In genomic region chr7:55113760-55114541, GRCh38 we compare ENCODE assay signal across 15 cellular contexts.
"Had no signal": no experiment of that assay in that cellular context is flagged by ENCODE, and none has a peak within 500 bp of the region (broad histone marks: within the 10 kb centered on the region; RNA-seq: fewer than 3 reads in every experiment).

No MANE protein-coding gene starts in this region.

- H3K4me2 ChIP-seq: neural progenitor cell had no signal

- ATAC-seq: activated CD8-positive, alpha-beta memory T cell treated with anti-CD3 and anti-CD28 coated beads, Interleukin-2, amount 10 ng/mL, durations not matched to agents 7 days and 5 days; left ventricle myocardium superior had no signal

- H2AFZ ChIP-seq: neural progenitor cell had no signal

- H3K4me3 Mint-ChIP-seq: activated CD8-positive, alpha-beta memory T cell treated with anti-CD3 and anti-CD28 coated beads, Interleukin-2, amount 10 ng/mL, durations not matched to agents 7 days and 5 days; activated naive CD8-positive, alpha-beta T cell treated with anti-CD3 and anti-CD28 coated beads for 36 hours; activated T-cell treated with anti-CD3 and anti-CD28 coated beads, Interleukin-2, amount 50 U/mL, for 24 hours; neural progenitor cell had no signal

- H3K4me3 ChIP-seq: esophagus muscularis mucosa, neural progenitor cell, pancreas, thyroid gland had no signal

- H3K9ac ChIP-seq: neural progenitor cell had no signal

- H3K4me1 Mint-ChIP-seq: activated CD8-positive, alpha-beta memory T cell treated with anti-CD3 and anti-CD28 coated beads, Interleukin-2, amount 10 ng/mL, durations not matched to agents 7 days and 5 days; activated naive CD8-positive, alpha-beta T cell treated with anti-CD3 and anti-CD28 coated beads for 36 hours had no signal

- H3K9me3 ChIP-seq: esophagus muscularis mucosa, pancreas, thyroid gland had no signal

- H3K27ac Mint-ChIP-seq: activated CD8-positive, alpha-beta memory T cell treated with anti-CD3 and anti-CD28 coated beads, Interleukin-2, amount 10 ng/mL, durations not matched to agents 7 days and 5 days; activated naive CD8-positive, alpha-beta T cell treated with anti-CD3 and anti-CD28 coated beads for 36 hours; activated T-cell treated with anti-CD3 and anti-CD28 coated beads, Interleukin-2, amount 50 U/mL, for 24 hours; neural progenitor cell had no signal

- DNase-seq: activated CD4-positive, CD25-positive, alpha-beta regulatory T cell; activated CD8-positive, alpha-beta memory T cell treated with anti-CD3 and anti-CD28 coated beads, Interleukin-2, amount 10 ng/mL, durations not matched to agents 7 days and 5 days; activated effector memory CD4-positive, alpha-beta T cell treated with Interleukin-2 at 50 U/mL for 16 hours; activated naive CD8-positive, alpha-beta T cell treated with anti-CD3 and anti-CD28 coated beads for 36 hours; activated T-cell treated with anti-CD3 and anti-CD28 coated beads, Interleukin-2, amount 50 U/mL, for 24 hours; foreskin fibroblast; head of caudate nucleus; left ventricle myocardium superior; pancreas; retina; stimulated activated CD4-positive, alpha-beta T cell treated with anti-CD3 and anti-CD28 coated beads, Interleukin-15, amount 100 ng/mL, for 24 hours; stimulated activated CD4-positive, alpha-beta T cell treated with anti-CD3 and anti-CD28 coated beads, Interleukin-4, amount 100 ng/mL, for 4 hours; thyroid gland had no signal

- H3K27ac ChIP-seq: esophagus muscularis mucosa, neural progenitor cell, pancreas, thyroid gland had no signal

- H3K36me3 ChIP-seq: esophagus muscularis mucosa, neural progenitor cell, pancreas, thyroid gland had no signal

- H3K27me3 ChIP-seq: esophagus muscularis mucosa, neural progenitor cell, pancreas, thyroid gland had no signal

- H3K9me3 Mint-ChIP-seq: activated naive CD8-positive, alpha-beta T cell treated with anti-CD3 and anti-CD28 coated beads for 36 hours; activated T-cell treated with anti-CD3 and anti-CD28 coated beads, Interleukin-2, amount 50 U/mL, for 24 hours; neural progenitor cell had no signal

- H3K36me3 Mint-ChIP-seq: activated CD8-positive, alpha-beta memory T cell treated with anti-CD3 and anti-CD28 coated beads, Interleukin-2, amount 10 ng/mL, durations not matched to agents 7 days and 5 days; activated naive CD8-positive, alpha-beta T cell treated with anti-CD3 and anti-CD28 coated beads for 36 hours; neural progenitor cell had no signal
